Comparison of ENCODE assay signal across 8 cellular contexts in the genomic region with DNA sequence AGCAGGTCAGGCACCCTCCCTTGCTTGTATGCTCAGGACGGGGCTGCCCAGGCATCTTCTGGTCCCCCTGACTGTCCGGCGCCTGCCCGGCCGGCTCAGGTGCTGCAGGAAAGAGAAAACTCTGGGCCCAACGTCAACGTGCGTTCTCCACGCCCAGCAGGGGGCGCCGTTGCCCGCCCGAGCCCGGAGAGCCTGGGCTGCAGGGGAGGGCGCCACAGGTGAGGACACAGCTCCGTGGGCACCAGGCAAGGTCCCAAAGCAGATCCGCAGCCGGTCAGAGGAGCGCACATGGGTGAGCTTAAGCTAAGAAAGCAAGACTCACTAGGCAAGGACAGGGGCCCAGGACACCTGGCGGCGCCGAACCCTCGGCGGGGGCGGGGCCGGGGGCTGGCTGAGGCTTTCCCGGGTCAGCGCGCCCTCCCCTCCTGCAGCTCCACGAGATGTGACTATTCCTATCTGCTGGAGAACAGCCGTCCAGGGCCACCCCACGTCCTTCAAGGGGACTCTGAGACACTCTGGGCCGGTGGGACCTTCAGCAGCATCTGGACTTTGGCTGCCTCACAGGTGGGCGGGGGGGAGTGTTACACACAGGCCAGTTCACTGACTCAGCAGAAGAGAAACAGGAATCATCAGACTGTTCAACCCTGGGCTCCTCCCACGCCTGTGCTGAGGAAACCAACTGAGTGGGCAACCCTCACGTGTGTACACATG. TPM values are rescaled to one million over a fixed set of nuclear protein-coding genes. Genes with fewer than 3 reads are reported as not detected.
DNase-seq lines count a peak whose midpoint lies in the region; ATAC-seq and TF ChIP-seq lines count a peak whose summit lies in the region.

No MANE protein-coding gene starts in this region.

- no peak overlapping the region for H3K27ac ChIP-seq in liver (ENCODE audit: low read depth in 1 of 2, low read length in 2 of 2)

- no peak overlapping the region for H3K4me3 Mint-ChIP-seq in chondrocyte (ENCODE audit: unreplicated experiment)

- 11% methylated on average over 36 of the region's 36 CpGs for WGBS in liver

- peaks cover 0 to 26% (median 16%) of the 10 kb centered on the region in 4 donors for H3K4me1 ChIP-seq in liver (ENCODE audit: control insufficient read depth in 4 of 4, insufficient read depth in 4 of 4, low read length in 3 of 4)

- H3K27ac Mint-ChIP-seq in chondrocyte (ENCODE audit: unreplicated experiment): no peak overlapping the region

- H3K9me3 Mint-ChIP-seq in chondrocyte (ENCODE audit: low read depth): no peaks in the 10 kb centered on the region

- DNase-seq in NCI-H2029 (lab: John Stamatoyannopoulos, UW) (peak; percentile 18), NCI-H2029 treated with DMSO at 0.1 percent for 48 hours (lab: John Stamatoyannopoulos, UW) (no peak), NCI-H2196 treated with DMSO at 0.1 percent for 48 hours (lab: John Stamatoyannopoulos, UW; ENCODE audit: unreplicated experiment) (peak; percentile 55), chondrocyte (ENCODE audit: low spot score) (peak; percentile 75)
- DNase-seq in activated CD4-positive, alpha-beta T cell treated with anti-CD3 and anti-CD28 coated beads for 48 hours: peak; percentile 83
- DNase-seq in stimulated activated CD8-positive, alpha-beta memory T cell treated with anti-CD3 and anti-CD28 coated beads, Interleukin-15, amount 100 ng/mL, for 24 hours (ENCODE audit: low read depth): peak; percentile 73

- H3K27me3 Mint-ChIP-seq in chondrocyte (ENCODE audit: low read depth): peaks cover 7% of the 10 kb centered on the region

- TF ChIP-seq CTCF in chondrocyte (IDR thresholded peaks at IDR 0.05): peak; percentile 84
- peak; percentile 78 for TF ChIP-seq CTCF in liver (IDR thresholded peaks at IDR 0.05; ENCODE audit: low read depth, low read length, missing input control)

- peaks cover 5% of the 10 kb centered on the region for H3K4me1 Mint-ChIP-seq in chondrocyte (ENCODE audit: low read depth)

- no peak for ATAC-seq in GM21515 (IDR thresholded peaks at IDR 0.05; ENCODE audit: unreplicated experiment)

- TF ChIP-seq RAD21 in liver (IDR thresholded peaks at IDR 0.05): peak; percentile 87 to 97

- no peak overlapping the region for H3K9ac ChIP-seq in liver (ENCODE audit: low read depth in 1 of 2, low read length in 2 of 2)

- no peaks in the 10 kb centered on the region for H3K27me3 ChIP-seq in liver (ENCODE audit: control insufficient read depth in 4 of 4, insufficient read depth in 4 of 4, low read length in 3 of 4)

- no peak overlapping the region for H3K4me3 ChIP-seq in liver (ENCODE audit: low read depth in 1 of 3, low read length in 3 of 3)

- H3K36me3 ChIP-seq in liver (ENCODE audit: control insufficient read depth in 4 of 4, insufficient read depth in 3 of 4, low read depth in 1 of 4, low read length in 3 of 4): no peaks in the 10 kb centered on the region

- H3K9me3 ChIP-seq in liver (ENCODE audit: control insufficient read depth in 4 of 4, low read length in 3 of 4): no peaks in the 10 kb centered on the region

- H3K36me3 Mint-ChIP-seq in chondrocyte (ENCODE audit: low read depth): no peaks in the 10 kb centered on the region

TF ChIP-seq in liver, 16 proteins besides CTCF, POLR2A, EP300 and RAD21:
- TF ChIP-seq TAF1 (conservative IDR thresholded peaks at IDR 0.05) (no peak), YY1 (IDR thresholded peaks at IDR 0.05) (no peak), FOXA1 (IDR thresholded peaks at IDR 0.05) (no peak), EGR1 (IDR thresholded peaks at IDR 0.05; ENCODE audit: low read depth in 2 of 2) (no peak), JUND (IDR thresholded peaks at IDR 0.05) (no peak), ZBTB33 (IDR thresholded peaks at IDR 0.05) (no peak), NR2F2 (IDR thresholded peaks at IDR 0.05) (no peak), REST (IDR thresholded peaks at IDR 0.05) (no peak), HNF4G (IDR thresholded peaks at IDR 0.05) (no peak), HNF4A (conservative IDR thresholded peaks at IDR 0.05) (no peak)
- TF ChIP-seq, protein P1, sequence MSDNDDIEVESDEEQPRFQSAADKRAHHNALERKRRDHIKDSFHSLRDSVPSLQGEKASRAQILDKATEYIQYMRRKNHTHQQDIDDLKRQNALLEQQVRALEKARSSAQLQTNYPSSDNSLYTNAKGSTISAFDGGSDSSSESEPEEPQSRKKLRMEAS (IDR thresholded peaks at IDR 0.05): no peak
- TF ChIP-seq, protein P2, sequence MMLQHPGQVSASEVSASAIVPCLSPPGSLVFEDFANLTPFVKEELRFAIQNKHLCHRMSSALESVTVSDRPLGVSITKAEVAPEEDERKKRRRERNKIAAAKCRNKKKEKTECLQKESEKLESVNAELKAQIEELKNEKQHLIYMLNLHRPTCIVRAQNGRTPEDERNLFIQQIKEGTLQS (IDR thresholded peaks at IDR 0.05): no peak

RNA-seq across cellular contexts. Expression of gene KRTAP10-1, which starts 29.3 kb away (rescaled TPM):
- not detected in 3 replicates for total RNA-seq in chondrocyte
- not detected for total RNA-seq in liver
- not detected for polyA plus RNA-seq in liver

RNA-seq across cellular contexts. Expression of gene KRTAP10-2, which starts 40.6 kb away (rescaled TPM):
- total RNA-seq in chondrocyte (not detected in 3 replicates), liver (not detected)
- polyA plus RNA-seq in liver: not detected

RNA-seq across cellular contexts. Expression of gene KRTAP10-3, which starts 47.9 kb away (rescaled TPM):
- total RNA-seq in chondrocyte (not detected in 3 replicates), liver (not detected)
- not detected for polyA plus RNA-seq in liver

RNA-seq across cellular contexts. Expression of gene LRRC3, which starts 55.4 kb away (rescaled TPM):
- total RNA-seq in chondrocyte: 3.3 to 8.0 TPM (median 7.4 TPM) in 3 replicates
- 10 to 100 TPM in 1 of 2 donors, 1 to 10 TPM in 1; 3.0 to 14.2 TPM for total RNA-seq in liver
- polyA plus RNA-seq in liver: 10 to 100 TPM in 1 of 2 donors, 1 to 10 TPM in 1; 3.9 to 11.1 TPM
